ENCODE assay signal across 23 cellular contexts in genomic region chr1:112504666-112505399, GRCh38. TPM values are rescaled to one million over a fixed set of nuclear protein-coding genes. Genes with fewer than 3 reads are reported as not detected.
DNase-seq lines count a peak whose midpoint lies in the region; ATAC-seq and TF ChIP-seq lines count a peak whose summit lies in the region.
"Had no signal": no experiment of that assay in that cellular context is flagged by ENCODE, and none has a peak within 500 bp of the region (broad histone marks: within the 10 kb centered on the region; RNA-seq: fewer than 3 reads in every experiment).

No MANE protein-coding gene starts in this region.

- no peaks in the 10 kb centered on the region for H3K9me3 ChIP-seq in hepatocyte (ENCODE audit: low read depth)
- no peaks in the 10 kb centered on the region for H3K9me3 ChIP-seq in neural progenitor cell (ENCODE audit: low read depth)
- no peaks in the 10 kb centered on the region for H3K9me3 ChIP-seq in uterus
- no peaks in the 10 kb centered on the region for H3K9me3 ChIP-seq in naive thymus-derived CD4-positive, alpha-beta T cell (ENCODE audit: control insufficient read depth in 2 of 3, low read length in 3 of 3)
- H3K9me3 ChIP-seq in gastroesophageal sphincter: no peaks in the 10 kb centered on the region
- H3K9me3 ChIP-seq: MG63 had no signal

- no peak overlapping the region for H2AFZ ChIP-seq in hepatocyte
- H2AFZ ChIP-seq in neural progenitor cell (replicated peaks): no peak overlapping the region

- H3K4me1 ChIP-seq in hepatocyte (ENCODE audit: insufficient read depth) (peaks cover 49% of the 10 kb centered on the region), neural progenitor cell (peaks cover 28% of the 10 kb centered on the region), uterus (no peaks in the 10 kb centered on the region), gastroesophageal sphincter (peaks cover 0 to 38% (median 6%) of the 10 kb centered on the region in 3 donors)
- peaks cover 10 to 12% of the 10 kb centered on the region in 2 donors for H3K4me1 ChIP-seq in naive thymus-derived CD4-positive, alpha-beta T cell (ENCODE audit: control insufficient read depth in 2 of 2, insufficient read depth in 2 of 2, low read length in 2 of 2)

- H3K4me3 Mint-ChIP-seq in neural progenitor cell: peak overlapping the region; percentile 68
- H3K4me3 Mint-ChIP-seq in naive thymus-derived CD4-positive, alpha-beta T cell: peak overlapping the region in 1 of 10 donors; percentile 58

- H3K4me1 Mint-ChIP-seq in neural progenitor cell: peaks cover 57% of the 10 kb centered on the region
- H3K4me1 Mint-ChIP-seq in naive thymus-derived CD4-positive, alpha-beta T cell: peaks cover 6 to 16% (median 12%) of the 10 kb centered on the region in 7 donors

- no peak overlapping the region for H3K9ac ChIP-seq in neural progenitor cell

- TF ChIP-seq POLR2A in uterus (IDR thresholded peaks at IDR 0.05): no peak
- TF ChIP-seq POLR2A in gastroesophageal sphincter (IDR thresholded peaks at IDR 0.05): no peak

- no peaks in the 10 kb centered on the region for H3K9me3 Mint-ChIP-seq in neural progenitor cell
- peaks cover 0 to 2% (median 0%) of the 10 kb centered on the region in 11 donors for H3K9me3 Mint-ChIP-seq in naive thymus-derived CD4-positive, alpha-beta T cell
- H3K9me3 Mint-ChIP-seq: IgD-negative memory B cell had no signal

- no peak for ATAC-seq in naive thymus-derived CD4-positive, alpha-beta T cell
- no peak for ATAC-seq in gastroesophageal sphincter
- ATAC-seq: HCT116, PC-3 had no signal

- H3K36me3 Mint-ChIP-seq in neural progenitor cell: no peaks in the 10 kb centered on the region
- H3K36me3 Mint-ChIP-seq in naive thymus-derived CD4-positive, alpha-beta T cell: no peaks in the 10 kb centered on the region
- H3K36me3 Mint-ChIP-seq: CD4-positive, CD25-positive, alpha-beta regulatory T cell; IgD-negative memory B cell had no signal

- H3K4me3 ChIP-seq in hepatocyte (no peak overlapping the region), neural progenitor cell (no peak overlapping the region), uterus (no peak overlapping the region), gastroesophageal sphincter (no peak overlapping the region)
- no peak overlapping the region for H3K4me3 ChIP-seq in naive thymus-derived CD4-positive, alpha-beta T cell (ENCODE audit: low read length)
- H3K4me3 ChIP-seq: MG63 had no signal

- POLR2A ChIA-PET in naive thymus-derived CD4-positive, alpha-beta T cell (lab: Charles Lee): no interaction called here

- H3K79me2 ChIP-seq in hepatocyte: no peaks in the 10 kb centered on the region
- H3K79me2 ChIP-seq in neural progenitor cell (ENCODE audit: low read depth): no peaks in the 10 kb centered on the region

- no peaks in the 10 kb centered on the region for H3K9me2 ChIP-seq in hepatocyte (replicated peaks; ENCODE audit: insufficient read depth)

- H4K20me1 ChIP-seq in hepatocyte (ENCODE audit: insufficient read depth, poor library complexity, severe bottlenecking) (no peaks in the 10 kb centered on the region), neural progenitor cell (ENCODE audit: low read depth) (no peaks in the 10 kb centered on the region)

- intact Hi-C loops in uterus (cut with DNase I; ENCODE audit: low total_unique reads): no loop called here
- intact Hi-C loops in naive thymus-derived CD4-positive, alpha-beta T cell (cut with micrococcal nuclease): loop anchor here (10.0 kb wide), 2 partner anchors 170 to 570 kb away; partner anchors contain the start of genes MOV10 (in 2 of the 2) and LRIG2 (in 1 of the 2)

- H3K4me2 ChIP-seq in hepatocyte (peak overlapping the region; percentile 95), neural progenitor cell (no peak overlapping the region)

- no peak for TF ChIP-seq CTCF in hepatocyte (IDR thresholded peaks at IDR 0.05; ENCODE audit: poor library complexity)
- TF ChIP-seq CTCF in neural progenitor cell (IDR thresholded peaks at IDR 0.05): no peak
- TF ChIP-seq CTCF in uterus (IDR thresholded peaks at IDR 0.05): no peak
- TF ChIP-seq CTCF in gastroesophageal sphincter (IDR thresholded peaks at IDR 0.05): no peak

- H3K27me3 ChIP-seq in hepatocyte (peaks cover 46% of the 10 kb centered on the region), neural progenitor cell (peaks cover 100% of the 10 kb centered on the region), uterus (no peaks in the 10 kb centered on the region), gastroesophageal sphincter (peaks cover 56% of the 10 kb centered on the region)
- H3K27me3 ChIP-seq in naive thymus-derived CD4-positive, alpha-beta T cell (ENCODE audit: control insufficient read depth in 2 of 2, insufficient read depth in 2 of 2, low read length in 2 of 2): peaks cover 8 to 9% of the 10 kb centered on the region in 2 donors
- H3K27me3 ChIP-seq: MG63 had no signal

- CTCF ChIA-PET in naive thymus-derived CD4-positive, alpha-beta T cell (lab: Charles Lee): interaction anchor here (0.7 kb wide), 1 partner anchor 58 kb away, joined by 3 read pairs; no protein-coding TSS in a partner anchor

- H3K36me3 ChIP-seq in hepatocyte (replicated peaks; ENCODE audit: insufficient read depth, low read depth): no peaks in the 10 kb centered on the region
- no peaks in the 10 kb centered on the region for H3K36me3 ChIP-seq in neural progenitor cell
- H3K36me3 ChIP-seq in uterus: no peaks in the 10 kb centered on the region
- no peaks in the 10 kb centered on the region for H3K36me3 ChIP-seq in naive thymus-derived CD4-positive, alpha-beta T cell (ENCODE audit: control insufficient read depth in 2 of 3, insufficient read depth in 3 of 3, low read length in 3 of 3)
- H3K36me3 ChIP-seq in gastroesophageal sphincter: no peaks in the 10 kb centered on the region
- H3K36me3 ChIP-seq: MG63 had no signal

- H3K27ac ChIP-seq in hepatocyte (peak overlapping the region; percentile 65), neural progenitor cell (no peak overlapping the region), uterus (peak overlapping the region; percentile 53 to 58), gastroesophageal sphincter (no peak overlapping the region)
- H3K27ac ChIP-seq in naive thymus-derived CD4-positive, alpha-beta T cell (ENCODE audit: low read depth, low read length): no peak overlapping the region

- H3F3A ChIP-seq in neural progenitor cell (ENCODE audit: low read depth): peaks cover 48% of the 10 kb centered on the region

- peak; percentile 25 for DNase-seq in hepatocyte (ENCODE audit: low spot score)
- DNase-seq in neural progenitor cell (ENCODE audit: low spot score): no peak
- no peak for DNase-seq in uterus
- no peak for DNase-seq in naive thymus-derived CD4-positive, alpha-beta T cell
- DNase-seq in amniotic stem cell (lab: John Stamatoyannopoulos, UW): no peak
- DNase-seq: ACHN; CD4-positive, CD25-positive, alpha-beta regulatory T cell; COR-L47; GDM1; GOT3; Kasumi-1; MG63; NCI-H1048; NCI-H1436; NCI-H1930; NCI-H69; PC-3; RPMI8226; SHP77 treated with DMSO at 0.1 percent for 48 hours had no signal

- peaks cover 13% of the 10 kb centered on the region for H3K27me3 Mint-ChIP-seq in neural progenitor cell (ENCODE audit: insufficient read depth, low read depth)
- peaks cover 41 to 72% (median 48%) of the 10 kb centered on the region in 5 donors for H3K27me3 Mint-ChIP-seq in naive thymus-derived CD4-positive, alpha-beta T cell

- TF ChIP-seq EP300 in Ishikawa (IDR thresholded peaks at IDR 0.05; ENCODE audit: borderline replicate concordance) (no peak), gastroesophageal sphincter (IDR thresholded peaks at IDR 0.05) (no peak)

- peak overlapping the region; percentile 62 for H3K27ac Mint-ChIP-seq in neural progenitor cell
- H3K27ac Mint-ChIP-seq in naive thymus-derived CD4-positive, alpha-beta T cell: no peak overlapping the region
- H3K27ac Mint-ChIP-seq: CD4-positive, CD25-positive, alpha-beta regulatory T cell; IgD-negative memory B cell had no signal

- peak; percentile 14; the same call in 1 of the 2 replicates for TF ChIP-seq RAD21 in Ishikawa (IDR thresholded peaks at IDR 0.05; ENCODE audit: low read depth)

- 41% methylated on average over 6 of the region's 6 CpGs for WGBS in hepatocyte (ENCODE audit: low lambda C conversion rate, missing lambda C conversion rate)
- WGBS in gastroesophageal sphincter (ENCODE audit: low coverage in 1 of 2), 2 donors: 59 to 75% methylated on average over 4 of the region's 6 CpGs

TF ChIP-seq in Ishikawa, 13 proteins besides CTCF, POLR2A, EP300 and RAD21 (continues in another document):
- no peak for TF ChIP-seq TAF1 (IDR thresholded peaks at IDR 0.05; ENCODE audit: low read depth)
- no peak for TF ChIP-seq MAX (IDR thresholded peaks at IDR 0.05)
- no peak for TF ChIP-seq YY1 (IDR thresholded peaks at IDR 0.05; ENCODE audit: low read depth)
- no peak for TF ChIP-seq ZBTB7A (IDR thresholded peaks at IDR 0.05; ENCODE audit: low read depth)
- TF ChIP-seq EGR1 (IDR thresholded peaks at IDR 0.05): no peak
- no peak for TF ChIP-seq NFIC (IDR thresholded peaks at IDR 0.05)
- TF ChIP-seq CEBPB (IDR thresholded peaks at IDR 0.05): no peak
- no peak for TF ChIP-seq TEAD4 (IDR thresholded peaks at IDR 0.05)
- no peak for TF ChIP-seq CREB1 (IDR thresholded peaks at IDR 0.05; ENCODE audit: low read depth)
- TF ChIP-seq, protein P1, sequence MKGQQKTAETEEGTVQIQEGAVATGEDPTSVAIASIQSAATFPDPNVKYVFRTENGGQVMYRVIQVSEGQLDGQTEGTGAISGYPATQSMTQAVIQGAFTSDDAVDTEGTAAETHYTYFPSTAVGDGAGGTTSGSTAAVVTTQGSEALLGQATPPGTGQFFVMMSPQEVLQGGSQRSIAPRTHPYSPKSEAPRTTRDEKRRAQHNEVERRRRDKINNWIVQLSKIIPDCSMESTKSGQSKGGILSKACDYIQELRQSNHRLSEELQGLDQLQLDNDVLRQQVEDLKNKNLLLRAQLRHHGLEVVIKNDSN (IDR thresholded peaks at IDR 0.05): no peak
- no peak for TF ChIP-seq FOXM1 (IDR thresholded peaks at IDR 0.05; ENCODE audit: borderline replicate concordance, low read depth)

RNA-seq across cellular contexts. Expression of gene WNT2B, which starts 3.9 kb away (rescaled TPM):
- total RNA-seq in hepatocyte (2.4 and 2.7 TPM in 2 replicates), neural progenitor cell (ENCODE audit: low replicate concordance) (1.6 and 2.9 TPM in 2 replicates), uterus (10 to 100 TPM in 2 of 4 donors, 1 to 10 TPM in 1, under 1 TPM in 1; 0.59 to 45.3 (median 9.1) TPM), gastroesophageal sphincter (1 to 10 TPM; 2.8 to 4.8 (median 3.6) TPM)
- 3.7 and 3.8 TPM in 2 replicates for polyA plus RNA-seq in hepatocyte
- under 1 TPM in 4 of 5 experiments, not detected in 1; 0.38 to 0.94 (median 0.61) TPM for total RNA-seq in naive thymus-derived CD4-positive, alpha-beta T cell
- polyA plus RNA-seq in naive thymus-derived CD4-positive, alpha-beta T cell: under 1 TPM; 0.05 to 0.55 TPM

Comparison
In these comparisons a context has a peak if more than half of its experiments do, and no peak if none do; other contexts are left out.
1. H3K27ac ChIP-seq: peak in hepatocyte (single experiment) and uterus (2 of 2); none in neural progenitor cell (single experiment), naive thymus-derived CD4-positive, alpha-beta T cell (single experiment) and gastroesophageal sphincter (0 of 4).